ENCODE assay signal across 8 cellular contexts in genomic region chr2:241354668-241355658, GRCh38. TPM values are rescaled to one million over a fixed set of nuclear protein-coding genes. Genes with fewer than 3 reads are reported as not detected.
A peak's percentile ranks its signal among the peaks of the same experiment; 100 is the strongest.
DNase-seq lines count a peak whose midpoint lies in the region; ATAC-seq and TF ChIP-seq lines count a peak whose summit lies in the region.

No MANE protein-coding gene starts in this region.

- TF ChIP-seq POLR2A in GM18505 (IDR thresholded peaks at IDR 0.05; ENCODE audit: borderline replicate concordance, extremely low read depth, insufficient read depth, insufficient read length), result no peak

- H3K36me3 ChIP-seq in muscle layer of colon (ENCODE audit: insufficient read depth, low read length), result peaks cover 36% of the 10 kb centered on the region

- TF ChIP-seq CTCF in AG04450 (IDR thresholded peaks at IDR 0.05; ENCODE audit: low read depth, low read length), result no peak
- TF ChIP-seq CTCF in epithelial cell of proximal tubule (conservative IDR thresholded peaks at IDR 0.05; ENCODE audit: low read depth, low read length), result no peak

- no peak for DNase-seq in AG04450 (ENCODE audit: low read depth, low spot score)
- peak; percentile 43 for DNase-seq in NCI-H82 treated with DMSO at 0.1 percent for 48 hours (lab: John Stamatoyannopoulos, UW; ENCODE audit: unreplicated experiment)
- peak; percentile 34 for DNase-seq in activated CD8-positive, alpha-beta memory T cell treated with anti-CD3 and anti-CD28 coated beads, Interleukin-2, amount 50 U/mL, for 24 hours (ENCODE audit: extremely low read depth)
- no peak for DNase-seq in epithelial cell of proximal tubule (ENCODE audit: low read depth)
- DNase-seq in stimulated activated CD8-positive, alpha-beta memory T cell treated with anti-CD3 and anti-CD28 coated beads, Interleukin-4, amount 100 ng/mL, for 48 hours, result peak; percentile 86

- ATAC-seq in GM21723 (IDR thresholded peaks at IDR 0.05; ENCODE audit: unreplicated experiment) (peak; percentile 26), GM18505 (IDR thresholded peaks at IDR 0.05; ENCODE audit: unreplicated experiment) (no peak)

- peak overlapping the region; percentile 11 for H3K27ac ChIP-seq in AG04450 (ENCODE audit: low read depth, low read length)
- H3K27ac ChIP-seq in muscle layer of colon (ENCODE audit: low read depth, low read length), result no peak overlapping the region

- H3K4me1 ChIP-seq in muscle layer of colon (ENCODE audit: insufficient read depth, low read length), result peaks cover 12% of the 10 kb centered on the region

- H3K27me3 ChIP-seq in AG04450 (ENCODE audit: control insufficient read depth, insufficient read depth, low read length), result no peaks in the 10 kb centered on the region
- no peaks in the 10 kb centered on the region for H3K27me3 ChIP-seq in muscle layer of colon (ENCODE audit: control insufficient read depth in 1 of 2, insufficient read depth in 2 of 2, low read length in 2 of 2)

- CTCF ChIA-PET in AG04450 (lab: Charles Lee), result no interaction called here

- POLR2A ChIA-PET in AG04450 (lab: Yijun Ruan, JAX), result no interaction called here

- H3K4me3 ChIP-seq in AG04450 (ENCODE audit: low read depth, low read length) (peak overlapping the region; percentile 13; the same call in 1 of the 2 replicates), epithelial cell of proximal tubule (ENCODE audit: low read depth, low read length) (peak overlapping the region; percentile 34), muscle layer of colon (ENCODE audit: low read depth in 1 of 2, low read length in 2 of 2) (peak overlapping the region; percentile 8 to 11)

- H3K9me3 ChIP-seq in AG04450 (ENCODE audit: control insufficient read depth, insufficient read depth, low read length) (no peaks in the 10 kb centered on the region; the same call in 1 of the 2 replicates), muscle layer of colon (ENCODE audit: low read length) (no peaks in the 10 kb centered on the region)

- no peak overlapping the region for H3K9ac ChIP-seq in muscle layer of colon (ENCODE audit: low read length)

RNA-seq across cellular contexts. Expression of gene FARP2, which starts 1.1 kb away (rescaled TPM):
- 25.4 and 27.0 TPM in 2 replicates for polyA plus RNA-seq in AG04450 (2011; rRNA removed)
- 50.5 and 58.7 TPM in 2 replicates for polyA minus RNA-seq in AG04450 (2011; rRNA and poly(A)+ RNA removed)
- 34.2 and 43.3 TPM in 2 replicates for total RNA-seq in epithelial cell of proximal tubule

RNA-seq across cellular contexts. Expression of gene SEPTIN2, which starts 39.2 kb away (rescaled TPM):
- 788 and 1,080 TPM in 2 replicates for polyA plus RNA-seq in AG04450 (2011; rRNA removed)
- polyA minus RNA-seq in AG04450 (2011; rRNA and poly(A)+ RNA removed), result 366 and 582 TPM in 2 replicates
- 299 and 366 TPM in 2 replicates for total RNA-seq in epithelial cell of proximal tubule

RNA-seq across cellular contexts. Expression of gene HDLBP, which starts 39.5 kb away (rescaled TPM):
- 707 and 731 TPM in 2 replicates for polyA plus RNA-seq in AG04450 (2011; rRNA removed)
- 1,398 and 1,782 TPM in 2 replicates for polyA minus RNA-seq in AG04450 (2011; rRNA and poly(A)+ RNA removed)
- 326 and 374 TPM in 2 replicates for total RNA-seq in epithelial cell of proximal tubule

Comparison
In these comparisons a context has a peak if more than half of its experiments do, and no peak if none do; other contexts are left out.
1. DNase-seq: peak in NCI-H82 treated with DMSO at 0.1 percent for 48 hours (single experiment), activated CD8-positive, alpha-beta memory T cell treated with anti-CD3 and anti-CD28 coated beads, Interleukin-2, amount 50 U/mL, for 24 hours (single experiment) and stimulated activated CD8-positive, alpha-beta memory T cell treated with anti-CD3 and anti-CD28 coated beads, Interleukin-4, amount 100 ng/mL, for 48 hours (single experiment); none in AG04450 (single experiment) and epithelial cell of proximal tubule (single experiment).
2. Peak in every context shown above with its lines, with median percentiles within 50 percentile points of each other: H3K4me3 ChIP-seq.